In genomic region chr6:13711726-13712484, GRCh38 we compare ENCODE assay signal across 8 cellular contexts. TPM values are rescaled to one million over a fixed set of nuclear protein-coding genes. Genes with fewer than 3 reads are reported as not detected.
DNase-seq lines count a peak whose midpoint lies in the region; ATAC-seq and TF ChIP-seq lines count a peak whose summit lies in the region.

Gene RANBP9, minus strand, starts transcription at chr6:13711835. Its CDS starts 330 bp downstream, at chr6:13711505.

- peak; percentile 82 for TF ChIP-seq POLR2A in GM19099 (IDR thresholded peaks at IDR 0.05; ENCODE audit: extremely low read depth, insufficient read length, low read depth)

- DNase-seq in Ammon's horn (ENCODE audit: low spot score) (peak; percentile 85), NCI-H460 (ENCODE audit: extremely low read depth, low read depth) (peak; percentile 72)
- DNase-seq in activated CD4-positive, alpha-beta T cell treated with anti-CD3 and anti-CD28 coated beads for 4 hours = peak; percentile 83 to 86
- DNase-seq in stimulated activated CD4-positive, alpha-beta T cell treated with anti-CD3 and anti-CD28 coated beads, Interleukin-1b, Interleukin-23, amount 100 ng/mL, for 4 hours (ENCODE audit: low read depth in 2 of 2) = peak; percentile 72 to 83

- no peaks in the 10 kb centered on the region for H3K27me3 ChIP-seq in layer of hippocampus (ENCODE audit: control insufficient read depth, insufficient read depth, low read length)

- ATAC-seq in HG03378 (IDR thresholded peaks at IDR 0.05; ENCODE audit: unreplicated experiment) = peak; percentile 60

- peak within 1 kb of the TSS; percentile 97 for H3K27ac ChIP-seq in cingulate gyrus (ENCODE audit: low read depth, low read length)
- peak within 1 kb of the TSS; percentile 92 for H3K27ac ChIP-seq in layer of hippocampus (ENCODE audit: low read depth, low read length)

RNA-seq across cellular contexts. Expression of gene RANBP9, which starts in this region (rescaled TPM):
- total RNA-seq in NCI-H460 (2014; rRNA removed; shearing (Covaris generic)) = 17.6 and 21.5 TPM in 2 replicates
- polyA plus RNA-seq in NCI-H460 (2014; cell fraction: nucleus; rRNA removed) = 11.8 and 12.3 TPM in 2 replicates

Comparison
In these comparisons a context has a peak if more than half of its experiments do, and no peak if none do; other contexts are left out.
1. Peak in every context shown above with its lines: DNase-seq, ATAC-seq and H3K27ac ChIP-seq.